ENCODE assay signal across 12 cellular contexts in the genomic region with DNA sequence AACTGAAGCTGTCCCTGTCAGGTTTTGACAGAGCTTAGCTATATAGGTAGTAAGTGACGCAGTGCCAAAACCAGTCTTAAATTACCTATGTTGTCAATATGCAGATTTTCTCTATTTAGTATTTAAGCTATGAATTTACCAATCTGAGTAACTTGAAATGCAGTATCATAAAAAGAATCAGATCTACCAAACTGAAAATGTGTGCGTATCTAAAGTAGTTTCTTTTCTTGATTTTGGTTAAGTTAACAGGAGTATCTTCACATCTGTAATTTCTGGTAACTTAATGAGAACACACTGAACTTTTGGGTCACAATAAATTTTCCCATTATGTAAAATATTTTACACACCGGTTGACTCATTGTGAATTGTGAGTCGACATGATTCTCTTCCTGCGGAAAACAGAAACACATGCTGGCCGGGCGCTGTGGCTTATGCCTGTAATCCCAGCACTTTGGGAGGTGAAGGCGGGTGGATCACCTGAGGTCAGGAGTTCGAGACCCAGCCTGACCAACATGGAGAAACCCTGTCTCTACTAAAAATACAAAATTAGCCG. TPM values are rescaled to one million over a fixed set of nuclear protein-coding genes. Genes with fewer than 3 reads are reported as not detected.
DNase-seq lines count a peak whose midpoint lies in the region; ATAC-seq and TF ChIP-seq lines count a peak whose summit lies in the region.
"Had no signal": no experiment of that assay in that cellular context is flagged by ENCODE, and none has a peak within 500 bp of the region (broad histone marks: within the 10 kb centered on the region; RNA-seq: fewer than 3 reads in every experiment).

No MANE protein-coding gene starts in this region.

- H3K36me3 Mint-ChIP-seq in CD4-positive, alpha-beta T cell (ENCODE audit: low read depth), result peaks cover 24% of the 10 kb centered on the region
- H3K36me3 Mint-ChIP-seq: mesothelial cell of epicardium had no signal

- ATAC-seq in CD4-positive, alpha-beta T cell (ENCODE audit: poor library complexity), result no peak
- ATAC-seq in HG02840 (IDR thresholded peaks at IDR 0.05; ENCODE audit: low FRiP score, unreplicated experiment) (no peak), HG03039 (IDR thresholded peaks at IDR 0.05; ENCODE audit: unreplicated experiment) (no peak)
- ATAC-seq: body of pancreas had no signal

- POLR2A ChIA-PET in CD4-positive, alpha-beta T cell (lab: Charles Lee), result interaction anchor here (1.0 kb wide), 1 partner anchor 28 kb away, joined by 3 read pairs; no protein-coding TSS in a partner anchor

- no peak overlapping the region for H3K27ac ChIP-seq in CD4-positive, alpha-beta T cell (ENCODE audit: low read depth, low read length)
- no peak overlapping the region for H3K27ac ChIP-seq in GM23248
- H3K27ac ChIP-seq: body of pancreas had no signal

- intact Hi-C loops in CD4-positive, alpha-beta T cell (cut with DNase I, micrococcal nuclease), result no loop called here

- in situ Hi-C loops in GM23248 (cut with MboI), result no loop called here

- peaks cover 90% of the 10 kb centered on the region for H3K4me1 Mint-ChIP-seq in CD4-positive, alpha-beta T cell (ENCODE audit: low read depth)

- H3K9me3 Mint-ChIP-seq in CD4-positive, alpha-beta T cell, result no peaks in the 10 kb centered on the region
- H3K9me3 Mint-ChIP-seq: mesothelial cell of epicardium had no signal

- peaks cover 11% of the 10 kb centered on the region for H3K4me1 ChIP-seq in GM23248 (ENCODE audit: insufficient read depth)

- TF ChIP-seq CTCF in CD4-positive, alpha-beta T cell (IDR thresholded peaks at IDR 0.05), result no peak

- no peak overlapping the region for H2AFZ ChIP-seq in GM23248

- no peaks in the 10 kb centered on the region for H3K9me2 ChIP-seq in GM23248 (ENCODE audit: insufficient read depth)

- 0 out of 2 replicates have a peak, but pooled peaks cover 3% of the 10 kb centered on the region for H4K20me1 ChIP-seq in GM23248 (ENCODE audit: insufficient read depth)

- H3K27me3 Mint-ChIP-seq in CD4-positive, alpha-beta T cell, result no peaks in the 10 kb centered on the region

- 77 to 83% methylated on average over 10 of the region's 10 CpGs for WGBS in GM23248 (ENCODE audit: low coverage in 1 of 2, low lambda C conversion rate in 2 of 2, missing lambda C conversion rate in 2 of 2), 2 experiments

- DNase-seq in CD4-positive, alpha-beta T cell, result no peak
- DNase-seq in GM23248 (peak; percentile 11), COLO829 (ENCODE audit: low spot score) (no peak), NCI-H748 treated with DMSO at 0.1 percent for 48 hours (lab: John Stamatoyannopoulos, UW) (no peak)
- DNase-seq in activated T-cell treated with anti-CD3 and anti-CD28 coated beads, Interleukin-2, amount 50 U/mL, for 48 hours, result peak; percentile 73 to 78
- peak; percentile 79 for DNase-seq in stimulated activated CD4-positive, alpha-beta T cell treated with anti-CD3 and anti-CD28 coated beads, Interleukin-15, amount 100 ng/mL, for 24 hours
- DNase-seq: body of pancreas, OCI-M1 had no signal

- H3K4me3 Mint-ChIP-seq in CD4-positive, alpha-beta T cell, result peak overlapping the region; percentile 27
- H3K4me3 Mint-ChIP-seq: mesothelial cell of epicardium had no signal

- H3F3A ChIP-seq in GM23248 (ENCODE audit: insufficient read depth), result peaks cover 4% of the 10 kb centered on the region

- H3K27ac Mint-ChIP-seq in CD4-positive, alpha-beta T cell, result no peak overlapping the region
- H3K27ac Mint-ChIP-seq: mesothelial cell of epicardium had no signal

- H3K4me2 ChIP-seq in GM23248 (ENCODE audit: unreplicated experiment), result no peak overlapping the region

- no peak overlapping the region for H3K9ac ChIP-seq in GM23248

- no peaks in the 10 kb centered on the region for H3K9me3 ChIP-seq in CD4-positive, alpha-beta T cell (ENCODE audit: control insufficient read depth, low read length)
- no peaks in the 10 kb centered on the region for H3K9me3 ChIP-seq in GM23248 (ENCODE audit: low read depth)
- H3K9me3 ChIP-seq: body of pancreas had no signal

- peaks cover 85% of the 10 kb centered on the region for H3K79me2 ChIP-seq in GM23248 (ENCODE audit: insufficient read depth)

- no peaks in the 10 kb centered on the region for H3K36me3 ChIP-seq in GM23248 (ENCODE audit: low read depth)

- H3K27me3 ChIP-seq in CD4-positive, alpha-beta T cell (ENCODE audit: control insufficient read depth, insufficient read depth, low read length), result no peaks in the 10 kb centered on the region
- no peaks in the 10 kb centered on the region for H3K27me3 ChIP-seq in GM23248 (replicated peaks; ENCODE audit: insufficient read depth)
- H3K27me3 ChIP-seq: body of pancreas had no signal

- H3K4me3 ChIP-seq in GM23248, result no peak overlapping the region
- H3K4me3 ChIP-seq: body of pancreas, skin epidermis had no signal

- CTCF ChIA-PET in CD4-positive, alpha-beta T cell (lab: Charles Lee), result interaction anchor here (1.4 kb wide), 1 partner anchor 48 kb away, joined by 3 read pairs; no protein-coding TSS in a partner anchor

RNA-seq across cellular contexts. Expression of a gene that starts 45.1 kb away (rescaled TPM):
- 10 to 100 TPM; 27.1 to 32.4 TPM for total RNA-seq in CD4-positive, alpha-beta T cell
- total RNA-seq in GM23248 (2014; rRNA removed; shearing (Covaris generic)), result 17.9 and 18.6 TPM in 2 replicates
- polyA plus RNA-seq in GM23248 (2016; fragmentation: Nextera tagmentation; extraction: Ambion mirVana), result 7.8 and 7.9 TPM in 2 replicates

Comparison
In these comparisons a context has a peak if more than half of its experiments do, and no peak if none do; other contexts are left out.
1. DNase-seq: peak in GM23248 (single experiment), activated T-cell treated with anti-CD3 and anti-CD28 coated beads, Interleukin-2, amount 50 U/mL, for 48 hours (2 of 2) and stimulated activated CD4-positive, alpha-beta T cell treated with anti-CD3 and anti-CD28 coated beads, Interleukin-15, amount 100 ng/mL, for 24 hours (single experiment); none in CD4-positive, alpha-beta T cell (0 of 10), COLO829 (single experiment) and NCI-H748 treated with DMSO at 0.1 percent for 48 hours (single experiment).